Comparison of ENCODE assay signal across 1 cellular context in the genomic region with DNA sequence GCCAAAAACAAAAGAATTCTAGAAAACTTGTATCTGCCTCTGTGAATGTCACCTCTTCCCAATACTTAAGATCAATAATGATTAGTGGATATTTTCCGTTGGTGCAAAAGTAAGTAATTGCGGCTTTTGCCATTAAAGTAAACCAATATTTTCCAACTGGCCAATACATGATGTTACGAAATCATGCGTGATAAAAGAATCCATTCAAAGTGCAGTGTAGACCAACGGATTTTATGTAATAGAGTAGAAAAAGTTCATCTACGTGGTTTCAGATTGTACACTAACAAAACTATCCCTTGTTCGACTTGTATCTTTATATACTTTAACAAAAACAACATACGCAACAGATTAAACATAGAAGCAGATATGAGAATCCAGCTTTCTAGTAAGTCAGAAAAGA.
TF ChIP-seq lines count a peak whose summit lies in the region.

No MANE protein-coding gene starts in this region.

TF ChIP-seq in HepG2, 621 proteins besides CTCF, POLR2A, EP300 and RAD21:
- TF ChIP-seq CEBPB (IDR thresholded peaks at IDR 0.05; ENCODE audit: borderline replicate concordance, low read depth, low read length): peak; percentile 45; the same call in 1 of the 2 replicates
- no peak for TF ChIP-seq ATAD3A (CRISPR knock-in tag; IDR thresholded peaks at IDR 0.05)
